Comparison of ENCODE assay signal across 22 cellular contexts in the genomic region with DNA sequence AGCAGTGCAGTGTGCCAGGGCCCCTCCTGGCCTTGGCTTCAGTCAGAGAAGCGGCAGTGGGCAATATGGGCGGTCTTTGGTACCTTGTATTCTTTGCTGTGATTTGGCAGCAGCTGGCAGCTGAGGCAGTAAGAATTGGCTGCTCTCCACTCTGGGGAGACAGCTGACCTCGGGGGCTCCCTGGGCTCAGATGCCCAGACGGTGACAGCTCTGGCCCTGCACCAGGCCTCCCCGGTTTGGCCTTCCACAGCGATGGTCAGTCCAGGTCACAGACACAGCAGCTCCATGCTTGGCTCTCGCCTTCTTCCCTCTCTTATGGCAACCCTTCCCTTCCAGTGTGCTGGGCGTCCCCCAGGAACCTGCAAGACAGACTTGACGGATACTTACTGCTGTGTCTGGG.
DNase-seq lines count a peak whose midpoint lies in the region; ATAC-seq and TF ChIP-seq lines count a peak whose summit lies in the region.
"Had no signal": no experiment of that assay in that cellular context is flagged by ENCODE, and none has a peak within 500 bp of the region (broad histone marks: within the 10 kb centered on the region; RNA-seq: fewer than 3 reads in every experiment).

No MANE protein-coding gene starts in this region.

- ATAC-seq in HG03175 (IDR thresholded peaks at IDR 0.05; ENCODE audit: unreplicated experiment) = no peak
- no peak for ATAC-seq in stimulated activated effector memory CD8-positive, alpha-beta T cell treated with anti-CD3 and anti-CD28 coated beads, Interleukin-12 subunit alpha, Interleukin-12 subunit beta, amount 100 ng/mL, for 72 hours
- ATAC-seq: body of pancreas had no signal

- no peaks in the 10 kb centered on the region for H3K36me3 ChIP-seq in CD8-positive, alpha-beta memory T cell (ENCODE audit: insufficient read depth, low read length)
- H3K36me3 ChIP-seq in adrenal gland (replicated peaks in 1 of 2) = no peaks in the 10 kb centered on the region
- H3K36me3 ChIP-seq: neutrophil, Peyer's patch, suprapubic skin had no signal

- H3K27ac ChIP-seq in CD8-positive, alpha-beta memory T cell (ENCODE audit: low read depth, low read length) = no peak overlapping the region
- peak overlapping the region in 1 of 5 donors; percentile 26 for H3K27ac ChIP-seq in adrenal gland
- H3K27ac ChIP-seq: neutrophil, suprapubic skin had no signal

- TF ChIP-seq CTCF in adrenal gland (IDR thresholded peaks at IDR 0.05) = no peak

- 38 to 52% (median 46%) methylated on average over 5 to 9 of the region's 9 CpGs; no CpG with 5 or more reads in 1 of the 4 donors for WGBS in adrenal gland, 4 donors

- H3K27ac Mint-ChIP-seq in CD8-positive, alpha-beta memory T cell = peak overlapping the region in 6 of 8 donors; percentile 90 to 99 (median 96)
- H3K27ac Mint-ChIP-seq in stimulated activated effector memory CD8-positive, alpha-beta T cell treated with anti-CD3 and anti-CD28 coated beads, Interleukin-12 subunit alpha, Interleukin-12 subunit beta, amount 100 ng/mL, for 72 hours = no peak overlapping the region
- H3K27ac Mint-ChIP-seq: H9, memory B cell had no signal

- POLR2A ChIA-PET in CD8-positive, alpha-beta memory T cell (lab: Charles Lee) = no interaction called here

- H3K4me3 Mint-ChIP-seq in CD8-positive, alpha-beta memory T cell = peak overlapping the region in 1 of 7 donors; percentile 72
- no peak overlapping the region for H3K4me3 Mint-ChIP-seq in stimulated activated effector memory CD8-positive, alpha-beta T cell treated with anti-CD3 and anti-CD28 coated beads, Interleukin-12 subunit alpha, Interleukin-12 subunit beta, amount 100 ng/mL, for 72 hours
- H3K4me3 Mint-ChIP-seq: memory B cell had no signal

- peaks cover 30% of the 10 kb centered on the region for H3K4me1 ChIP-seq in CD8-positive, alpha-beta memory T cell (ENCODE audit: insufficient read depth, low read length)
- H3K4me1 ChIP-seq in adrenal gland (replicated peaks in 1 of 2) = peaks cover 0 to 6% of the 10 kb centered on the region in 2 donors
- H3K4me1 ChIP-seq: Peyer's patch, suprapubic skin had no signal

- H3K9me3 Mint-ChIP-seq in CD8-positive, alpha-beta memory T cell = no peaks in the 10 kb centered on the region
- no peaks in the 10 kb centered on the region for H3K9me3 Mint-ChIP-seq in stimulated activated effector memory CD8-positive, alpha-beta T cell treated with anti-CD3 and anti-CD28 coated beads, Interleukin-12 subunit alpha, Interleukin-12 subunit beta, amount 100 ng/mL, for 72 hours

- CTCF ChIA-PET in CD8-positive, alpha-beta memory T cell (lab: Charles Lee) = no interaction called here

- H3K36me3 Mint-ChIP-seq in CD8-positive, alpha-beta memory T cell = no peaks in the 10 kb centered on the region
- no peaks in the 10 kb centered on the region for H3K36me3 Mint-ChIP-seq in stimulated activated effector memory CD8-positive, alpha-beta T cell treated with anti-CD3 and anti-CD28 coated beads, Interleukin-12 subunit alpha, Interleukin-12 subunit beta, amount 100 ng/mL, for 72 hours
- H3K36me3 Mint-ChIP-seq: memory B cell had no signal

- H3K9me3 ChIP-seq in CD8-positive, alpha-beta memory T cell (ENCODE audit: low read length) = no peaks in the 10 kb centered on the region
- no peaks in the 10 kb centered on the region for H3K9me3 ChIP-seq in adrenal gland (replicated peaks in 1 of 3)
- H3K9me3 ChIP-seq: body of pancreas, neutrophil, Peyer's patch, suprapubic skin had no signal

- DNase-seq in Ammon's horn (ENCODE audit: low spot score) (peak; percentile 29), adrenal gland (peak; percentile 62 to 88 (median 82)), myocyte (ENCODE audit: low read depth) (peak; percentile 90), iPS-NIHi11 (ENCODE audit: low spot score) (no peak), HUDEP-2 (lab: John Stamatoyannopoulos, UW; ENCODE audit: unreplicated experiment in 76 of 76) (no peak)
- DNase-seq in CD8-positive, alpha-beta memory T cell = no peak
- DNase-seq in stimulated activated effector memory CD8-positive, alpha-beta T cell treated with anti-CD3 and anti-CD28 coated beads, Interleukin-12 subunit alpha, Interleukin-12 subunit beta, amount 100 ng/mL, for 72 hours (ENCODE audit: low spot score in 2 of 2) = no peak
- DNase-seq: activated gamma-delta T cell; AML-193; dermis blood vessel endothelial cell; H9; MM.1S; NCI-H2081; NCI-H526 treated with DMSO at 0.1 percent for 48 hours; Peyer's patch; stimulated activated CD4-positive, alpha-beta T cell treated with anti-CD3 and anti-CD28 coated beads, Interleukin-2, amount 100 ng/mL, for 48 hours; SW 1271 had no signal

- intact Hi-C loops in adrenal gland (cut with DNase I) = no loop called here

- no peak overlapping the region for H3K4me3 ChIP-seq in CD8-positive, alpha-beta memory T cell (ENCODE audit: low read length)
- H3K4me3 ChIP-seq in adrenal gland = no peak overlapping the region
- H3K4me3 ChIP-seq: body of pancreas, Peyer's patch, suprapubic skin had no signal

- peaks cover 29 to 41% (median 32%) of the 10 kb centered on the region in 3 donors for H3K4me1 Mint-ChIP-seq in CD8-positive, alpha-beta memory T cell
- H3K4me1 Mint-ChIP-seq in stimulated activated effector memory CD8-positive, alpha-beta T cell treated with anti-CD3 and anti-CD28 coated beads, Interleukin-12 subunit alpha, Interleukin-12 subunit beta, amount 100 ng/mL, for 72 hours = peaks cover 26% of the 10 kb centered on the region
- H3K4me1 Mint-ChIP-seq: memory B cell had no signal

- no peaks in the 10 kb centered on the region for H3K27me3 ChIP-seq in CD8-positive, alpha-beta memory T cell (ENCODE audit: insufficient read depth, low read length, poor library complexity, severe bottlenecking)
- H3K27me3 ChIP-seq in adrenal gland = peaks cover 10% of the 10 kb centered on the region
- H3K27me3 ChIP-seq: body of pancreas, neutrophil, Peyer's patch, suprapubic skin had no signal

- peaks cover 0 to 19% of the 10 kb centered on the region in 2 donors for H3K27me3 Mint-ChIP-seq in CD8-positive, alpha-beta memory T cell

- TF ChIP-seq POLR2A in adrenal gland (IDR thresholded peaks at IDR 0.05) = peak in 1 of 2 donors; percentile 25

Comparison
In these comparisons a context has a peak if more than half of its experiments do, and no peak if none do; other contexts are left out.
1. DNase-seq: peak in Ammon's horn (single experiment), adrenal gland (7 of 7) and myocyte (single experiment); none in CD8-positive, alpha-beta memory T cell (0 of 5), iPS-NIHi11 (single experiment), stimulated activated effector memory CD8-positive, alpha-beta T cell treated with anti-CD3 and anti-CD28 coated beads, Interleukin-12 subunit alpha, Interleukin-12 subunit beta, amount 100 ng/mL, for 72 hours (0 of 2) and HUDEP-2 (0 of 76).